ENCODE assay signal across 1 cellular context in genomic region chr6:90044833-90045337, GRCh38.
TF ChIP-seq lines count a peak whose summit lies in the region.

No MANE protein-coding gene starts in this region.

TF ChIP-seq in K562, 482 proteins besides CTCF, POLR2A, EP300 and RAD21 (continued from another document and continues in another):
- 0 out of 2 replicates have a peak, but pooled peaks have one; percentile 11 for TF ChIP-seq HMBOX1 (IDR thresholded peaks at IDR 0.05)
- no peak for TF ChIP-seq XRCC5 (IDR thresholded peaks at IDR 0.05; ENCODE audit: low read depth, low read length)
- TF ChIP-seq SMAD2 (IDR thresholded peaks at IDR 0.05; ENCODE audit: low read depth, low read length): no peak
- 0 out of 6 replicates have a peak, but pooled peaks of 1 of the 3 experiments have one; percentile 20 for TF ChIP-seq ZBTB11 (CRISPR knock-in tag; IDR thresholded peaks at IDR 0.05)
- peak; percentile 19; the same call in 1 of the 2 replicates for TF ChIP-seq ETV1 (tag; conservative IDR thresholded peaks at IDR 0.05; ENCODE audit: low read depth)
- TF ChIP-seq NCOA1 (IDR thresholded peaks at IDR 0.05; ENCODE audit: low read depth): peak; percentile 65
- peak in 1 of 2 experiments; percentile 20 for TF ChIP-seq NCOA2 (IDR thresholded peaks at IDR 0.05; ENCODE audit: partially characterized antibody in 2 of 2)
- TF ChIP-seq RBM17 (IDR thresholded peaks at IDR 0.05; ENCODE audit: borderline replicate concordance, low read depth, low read length): no peak
- no peak for TF ChIP-seq RBM14 (IDR thresholded peaks at IDR 0.05; ENCODE audit: borderline replicate concordance, insufficient read depth, low read depth, low read length)
- peak; percentile 89 for TF ChIP-seq CBFA2T2 (conservative IDR thresholded peaks at IDR 0.05)
- no peak for TF ChIP-seq ARHGAP35 (IDR thresholded peaks at IDR 0.05; ENCODE audit: partially characterized antibody)
- peak; percentile 74 to 88; a peak in 3 of 4 replicates for TF ChIP-seq TRIM24 (IDR thresholded peaks at IDR 0.05)
- peak; percentile 78; the same call in 1 of the 2 replicates for TF ChIP-seq MTA1 (IDR thresholded peaks at IDR 0.05; ENCODE audit: borderline replicate concordance)
- TF ChIP-seq PKNOX1 (IDR thresholded peaks at IDR 0.05): peak; percentile 60; the same call in 1 of the 2 replicates
- TF ChIP-seq HDAC3 (IDR thresholded peaks at IDR 0.05; ENCODE audit: borderline replicate concordance, partially characterized antibody): peak; percentile 42
- no peak for TF ChIP-seq CUX1 (CRISPR knock-in tag; IDR thresholded peaks at IDR 0.05)
- TF ChIP-seq KLF16 (IDR thresholded peaks at IDR 0.05): peak; percentile 89
- TF ChIP-seq ZNF395 (CRISPR knock-in tag; IDR thresholded peaks at IDR 0.05): peak; percentile 19; the same call in 1 of the 2 replicates
- TF ChIP-seq MITF (IDR thresholded peaks at IDR 0.05): peak; percentile 52; the same call in 1 of the 2 replicates
- peak; percentile 82 for TF ChIP-seq TCF3 (CRISPR knock-in tag; IDR thresholded peaks at IDR 0.05)
- peak; percentile 67 for TF ChIP-seq VEZF1 (CRISPR knock-in tag; IDR thresholded peaks at IDR 0.05)
- no peak for TF ChIP-seq WHSC1 (IDR thresholded peaks at IDR 0.05; ENCODE audit: low read length)
- 0 out of 4 replicates have a peak, but pooled peaks of 1 of the 2 experiments have one; percentile 30 for TF ChIP-seq MNT (conservative IDR thresholded peaks at IDR 0.05)
- TF ChIP-seq ZNF644 (tag; IDR thresholded peaks at IDR 0.05; ENCODE audit: low read depth): no peak
- peak; percentile 95 for TF ChIP-seq JUND (IDR thresholded peaks at IDR 0.05; ENCODE audit: borderline replicate concordance, low read depth, low read length)
- TF ChIP-seq JUND (tag; IDR thresholded peaks at IDR 0.05; ENCODE audit: borderline replicate concordance, low read depth, low read length): peak; percentile 94; the same call in 2 of the 3 replicates
- TF ChIP-seq SMARCA4 (IDR thresholded peaks at IDR 0.05): peak; percentile 95
- peak; percentile 59 to 67 for TF ChIP-seq NRF1 (conservative IDR thresholded peaks at IDR 0.05 in 1 of 2, IDR thresholded peaks at IDR 0.05 in 1 of 2)
- TF ChIP-seq ZNF766 (CRISPR knock-in tag; conservative IDR thresholded peaks at IDR 0.05): peak; percentile 93
- TF ChIP-seq C11orf30 (IDR thresholded peaks at IDR 0.05; ENCODE audit: low read depth): peak; percentile 87
- no peak for TF ChIP-seq SRSF3 (IDR thresholded peaks at IDR 0.05; ENCODE audit: insufficient read depth, low read length)
- TF ChIP-seq ATF3 (IDR thresholded peaks at IDR 0.05): peak; percentile 95
- TF ChIP-seq ATF3 (CRISPR knock-in tag; conservative IDR thresholded peaks at IDR 0.05): peak; percentile 64; the same call in 1 of the 2 replicates
- TF ChIP-seq IRF2 (CRISPR knock-in tag; IDR thresholded peaks at IDR 0.05): no peak
- TF ChIP-seq ZNF639 (CRISPR knock-in tag; conservative IDR thresholded peaks at IDR 0.05 in 1 of 2, IDR thresholded peaks at IDR 0.05 in 1 of 2): peak in 1 of 2 experiments; percentile 63; a peak in 1 of 4 replicates
- peak; percentile 48 for TF ChIP-seq EGR1 (conservative IDR thresholded peaks at IDR 0.05)
- TF ChIP-seq FOXM1 (IDR thresholded peaks at IDR 0.05; ENCODE audit: low read depth): peak; percentile 81
- TF ChIP-seq FOXM1 (CRISPR knock-in tag; IDR thresholded peaks at IDR 0.05; ENCODE audit: low read depth): no peak
- TF ChIP-seq CBFA2T3 (IDR thresholded peaks at IDR 0.05): peak; percentile 92
- TF ChIP-seq NR2C2 (CRISPR knock-in tag; IDR thresholded peaks at IDR 0.05): no peak
- TF ChIP-seq NR2C2 (tag; IDR thresholded peaks at IDR 0.05): peak; percentile 32; the same call in 1 of the 2 replicates
- no peak for TF ChIP-seq CCAR2 (IDR thresholded peaks at IDR 0.05; ENCODE audit: low read depth, low read length)
- peak; percentile 57; the same call in 1 of the 2 replicates for TF ChIP-seq ZNF316 (IDR thresholded peaks at IDR 0.05)
- peak; percentile 93 for TF ChIP-seq NFE2 (IDR thresholded peaks at IDR 0.05; ENCODE audit: low read depth)
- TF ChIP-seq RNF2 (IDR thresholded peaks at IDR 0.05): peak; percentile 49; the same call in 1 of the 2 replicates
